Comparison of ENCODE assay signal across 8 cellular contexts in genomic region chr9:120876842-120877240, GRCh38. TPM values are rescaled to one million over a fixed set of nuclear protein-coding genes. Genes with fewer than 3 reads are reported as not detected.
A peak's percentile ranks its signal among the peaks of the same experiment; 100 is the strongest.
DNase-seq lines count a peak whose midpoint lies in the region; ATAC-seq and TF ChIP-seq lines count a peak whose summit lies in the region.

Gene PHF19, minus strand, starts transcription at chr9:120877188. Its CDS starts 2,447 bp downstream, at chr9:120874741.

- H2AK5ac ChIP-seq in mesenchymal stem cell (ENCODE audit: low read length, severe bottlenecking) = no peak within 1 kb of the TSS

- H3K27ac ChIP-seq in SK-N-SH (ENCODE audit: low read depth in 2 of 2, low read length in 1 of 2) (peak within 1 kb of the TSS; percentile 86 to 90), duodenal mucosa (ENCODE audit: low read depth, low read length) (peak within 1 kb of the TSS; percentile 76), mesenchymal stem cell (ENCODE audit: low read length, poor library complexity, severe bottlenecking) (peak within 1 kb of the TSS; percentile 57), upper lobe of right lung (peak within 1 kb of the TSS; percentile 90)

- H4K91ac ChIP-seq in mesenchymal stem cell (ENCODE audit: low read length) = peak within 1 kb of the TSS; percentile 58

- peaks cover 6 to 13% of the 10 kb centered on the region in 2 experiments for H3K36me3 ChIP-seq in SK-N-SH (replicated peaks in 1 of 2; ENCODE audit: control insufficient read depth in 1 of 2, insufficient read depth in 2 of 2, low read length in 1 of 2)
- peaks cover 3 to 14% of the 10 kb centered on the region in 2 donors for H3K36me3 ChIP-seq in duodenal mucosa (ENCODE audit: control insufficient read depth in 1 of 2, insufficient read depth in 2 of 2, low read length in 2 of 2)
- H3K36me3 ChIP-seq in mesenchymal stem cell (ENCODE audit: control insufficient read depth in 1 of 2, insufficient read depth in 2 of 2, low read depth in 1 of 2, low read length in 2 of 2) = peaks cover 3 to 16% of the 10 kb centered on the region in 2 experiments
- no peaks in the 10 kb centered on the region for H3K36me3 ChIP-seq in upper lobe of right lung

- peak within 1 kb of the TSS in 1 of 2 experiments; percentile 98 for H3K14ac ChIP-seq in mesenchymal stem cell (ENCODE audit: low read length in 2 of 2)

- no peak for TF ChIP-seq EP300 in SK-N-SH (IDR thresholded peaks at IDR 0.05; ENCODE audit: borderline replicate concordance in 1 of 2, low read depth in 1 of 2, low read length in 1 of 2)

- H3K9me3 ChIP-seq in SK-N-SH (no peaks in the 10 kb centered on the region), duodenal mucosa (ENCODE audit: control insufficient read depth in 1 of 2, low read length in 2 of 2) (no peaks in the 10 kb centered on the region), mesenchymal stem cell (ENCODE audit: control insufficient read depth, low read length) (no peaks in the 10 kb centered on the region), upper lobe of right lung (no peaks in the 10 kb centered on the region)

- peak within 1 kb of the TSS; percentile 99 for H3K9ac ChIP-seq in SK-N-SH
- H3K9ac ChIP-seq in duodenal mucosa (ENCODE audit: low read depth in 1 of 2, low read length in 2 of 2) = peak within 1 kb of the TSS; percentile 59 to 77
- peak within 1 kb of the TSS; percentile 80 for H3K9ac ChIP-seq in mesenchymal stem cell (ENCODE audit: low read length)

- H2BK15ac ChIP-seq in mesenchymal stem cell (ENCODE audit: low read depth, poor library complexity, severe bottlenecking) = peak within 1 kb of the TSS; percentile 87

- peak within 1 kb of the TSS in 1 of 2 experiments; percentile 78 for H3K23ac ChIP-seq in mesenchymal stem cell (ENCODE audit: low read length in 2 of 2)

- H4K20me1 ChIP-seq in SK-N-SH (ENCODE audit: insufficient read depth) = no peaks in the 10 kb centered on the region

- peaks cover 5% of the 10 kb centered on the region for H3F3A ChIP-seq in SK-N-SH (replicated peaks; ENCODE audit: insufficient read depth)

- CTCF ChIA-PET in SK-N-SH (lab: Yijun Ruan, JAX) = interaction anchor here (1.2 to 1.5 kb wide), 2 partner anchors 59 to 62 kb away, joined by 4 to 5 read pairs; no protein-coding TSS in a partner anchor

- H2BK12ac ChIP-seq in mesenchymal stem cell (ENCODE audit: low read length in 2 of 2) = peak within 1 kb of the TSS; percentile 23 to 73

- TF ChIP-seq CTCF in AG09309 (IDR thresholded peaks at IDR 0.05; ENCODE audit: control insufficient read depth, insufficient read depth, low read depth, low read length, missing control alignments) = no peak
- TF ChIP-seq CTCF in SK-N-SH (IDR thresholded peaks at IDR 0.05) = no peak
- TF ChIP-seq CTCF in upper lobe of right lung (IDR thresholded peaks at IDR 0.05) = no peak

- H2AFZ ChIP-seq in SK-N-SH (ENCODE audit: low read depth) = peak within 1 kb of the TSS; percentile 83
- H2AFZ ChIP-seq in mesenchymal stem cell (ENCODE audit: low read depth, low read length) = peak within 1 kb of the TSS; percentile 81

- H2BK120ac ChIP-seq in mesenchymal stem cell (ENCODE audit: low read depth, low read length) = peak within 1 kb of the TSS; percentile 91

- peak; percentile 21 for ATAC-seq in GM18511 (IDR thresholded peaks at IDR 0.05; ENCODE audit: unreplicated experiment)
- peak; percentile 7 for ATAC-seq in HG03159 (IDR thresholded peaks at IDR 0.05; ENCODE audit: unreplicated experiment)
- ATAC-seq in upper lobe of right lung = peak; percentile 6

- H3K4me3 ChIP-seq in AG09309 (ENCODE audit: control insufficient read depth, low read depth, low read length) (peak within 1 kb of the TSS; percentile 84), SK-N-SH (ENCODE audit: low read depth in 2 of 2, low read length in 1 of 2) (peak within 1 kb of the TSS; percentile 65 to 75), duodenal mucosa (ENCODE audit: low read depth in 1 of 2, low read length in 2 of 2) (peak within 1 kb of the TSS; percentile 80 to 91), mesenchymal stem cell (ENCODE audit: insufficient read depth in 1 of 2, low read depth in 1 of 2, low read length in 2 of 2) (peak within 1 kb of the TSS; percentile 67 to 82), upper lobe of right lung (peak within 1 kb of the TSS; percentile 76)

- peak within 1 kb of the TSS; percentile 57 to 77 for H3K4ac ChIP-seq in mesenchymal stem cell (ENCODE audit: low read depth in 1 of 2, low read length in 2 of 2)

- H4K8ac ChIP-seq in mesenchymal stem cell (ENCODE audit: low read length) = peak within 1 kb of the TSS; percentile 94

- no peaks in the 10 kb centered on the region for H3K27me3 ChIP-seq in SK-N-SH (ENCODE audit: insufficient read depth)
- H3K27me3 ChIP-seq in duodenal mucosa (ENCODE audit: control insufficient read depth in 1 of 2, insufficient read depth in 2 of 2, low read length in 2 of 2) = no peaks in the 10 kb centered on the region
- H3K27me3 ChIP-seq in mesenchymal stem cell (ENCODE audit: control insufficient read depth in 1 of 2, insufficient read depth in 1 of 2, low read length in 2 of 2) = peaks cover 5 to 27% of the 10 kb centered on the region in 2 experiments
- no peaks in the 10 kb centered on the region for H3K27me3 ChIP-seq in upper lobe of right lung

- DNase-seq in AG09309 (ENCODE audit: low read depth) (no peak), SK-N-SH (no peak), mesenchymal stem cell (peak; percentile 48), upper lobe of right lung (peak; percentile 75), GDM1 (lab: John Stamatoyannopoulos, UW) (no peak)

- peak within 1 kb of the TSS; percentile 61 for H2BK5ac ChIP-seq in mesenchymal stem cell (ENCODE audit: low read depth, low read length, poor library complexity, severe bottlenecking)

- intact Hi-C loops in upper lobe of right lung (cut with DNase I) = loop anchor here (10.0 kb wide), 1 partner anchor 58 kb away; no protein-coding TSS in a partner anchor

- H3K79me2 ChIP-seq in SK-N-SH (ENCODE audit: insufficient read depth) = peaks cover 26% of the 10 kb centered on the region

- H3K18ac ChIP-seq in mesenchymal stem cell (ENCODE audit: low read depth in 1 of 2, low read length in 2 of 2) = peak within 1 kb of the TSS; percentile 12 to 93

- no peaks in the 10 kb centered on the region for H3K9me2 ChIP-seq in SK-N-SH

- H3K4me1 ChIP-seq in SK-N-SH (ENCODE audit: control insufficient read depth in 1 of 2, insufficient read depth in 2 of 2, low read depth in 1 of 2, low read length in 1 of 2) = peaks cover 15 to 28% of the 10 kb centered on the region in 2 experiments; a peak in 3 of 4 replicates
- peaks cover 26 to 36% of the 10 kb centered on the region in 2 donors for H3K4me1 ChIP-seq in duodenal mucosa (ENCODE audit: control insufficient read depth in 1 of 2, insufficient read depth in 2 of 2, low read length in 2 of 2)
- H3K4me1 ChIP-seq in mesenchymal stem cell (ENCODE audit: control insufficient read depth, insufficient read depth, low read depth, low read length) = peaks cover 27% of the 10 kb centered on the region
- no peaks in the 10 kb centered on the region for H3K4me1 ChIP-seq in upper lobe of right lung

- H3K79me1 ChIP-seq in mesenchymal stem cell (replicated peaks; ENCODE audit: low read length, poor library complexity, severe bottlenecking) = no peaks in the 10 kb centered on the region

- 2% methylated on average over 7 of the region's 45 CpGs for WGBS in SK-N-SH (ENCODE audit: low lambda C conversion rate)
- 4% methylated on average over 8 of the region's 45 CpGs for WGBS in mesenchymal stem cell

- POLR2A ChIA-PET in SK-N-SH (lab: Yijun Ruan, JAX) = interaction anchor here (1.6 to 1.7 kb wide), 3 partner anchors 40 to 183 kb away, joined by 4 to 8 read pairs (median 4); no protein-coding TSS in a partner anchor

- no peak for TF ChIP-seq RAD21 in SK-N-SH (IDR thresholded peaks at IDR 0.05; ENCODE audit: low read length)

- H3K4me2 ChIP-seq in SK-N-SH (peak within 1 kb of the TSS; percentile 94), mesenchymal stem cell (ENCODE audit: low read length, poor library complexity, severe bottlenecking) (peak within 1 kb of the TSS; percentile 70)

TF ChIP-seq in SK-N-SH, 30 proteins besides CTCF, POLR2A, EP300 and RAD21 (continues in another document):
- TF ChIP-seq, protein P1, sequence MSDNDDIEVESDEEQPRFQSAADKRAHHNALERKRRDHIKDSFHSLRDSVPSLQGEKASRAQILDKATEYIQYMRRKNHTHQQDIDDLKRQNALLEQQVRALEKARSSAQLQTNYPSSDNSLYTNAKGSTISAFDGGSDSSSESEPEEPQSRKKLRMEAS (IDR thresholded peaks at IDR 0.05; ENCODE audit: low read depth) = no peak; the same call in 1 of the 2 replicates
- TF ChIP-seq REST (IDR thresholded peaks at IDR 0.05; ENCODE audit: low read depth, low read length) (0 out of 2 replicates have a peak, but pooled peaks have one; percentile 9), SMC3 (IDR thresholded peaks at IDR 0.05; ENCODE audit: low read depth, low read length) (no peak), POLR2AphosphoS5 (IDR thresholded peaks at IDR 0.05; ENCODE audit: low read depth, low read length) (no peak), NRF1 (IDR thresholded peaks at IDR 0.05; ENCODE audit: low read depth, low read length) (no peak)

RNA-seq across cellular contexts. Expression of gene PHF19, which starts in this region (rescaled TPM):
- polyA plus RNA-seq in SK-N-SH (2012; rRNA removed) = 24.5 and 33.4 TPM in 2 replicates
- polyA plus RNA-seq in SK-N-SH (2012; cell fraction: cytosol; rRNA removed) = 18.0 and 25.0 TPM in 2 replicates
- 38.5 and 64.8 TPM in 2 replicates for polyA plus RNA-seq in SK-N-SH (2012; cell fraction: nucleus; rRNA removed)
- polyA plus RNA-seq in mesenchymal stem cell (2013, experiment 1 of 2) = 16.7 TPM
- polyA plus RNA-seq in mesenchymal stem cell (2013, experiment 2 of 2) = 15.1 TPM
- 19.0 TPM for total RNA-seq in upper lobe of right lung

Comparison
In these comparisons a context has a peak if more than half of its experiments do, and no peak if none do; other contexts are left out.
1. DNase-seq: peak in mesenchymal stem cell (single experiment) and upper lobe of right lung (single experiment); none in AG09309 (single experiment), SK-N-SH (single experiment) and GDM1 (single experiment).
2. Peak in every context shown above with its lines, with median percentiles within 50 percentile points of each other: H3K4me3 ChIP-seq, ATAC-seq, H3K27ac ChIP-seq and H3K9ac ChIP-seq.